8 cellular contexts compared by ENCODE assay signal in genomic region chr17:38605852-38606645, GRCh38. TPM values are rescaled to one million over a fixed set of nuclear protein-coding genes. Genes with fewer than 3 reads are reported as not detected.
A peak's percentile ranks its signal among the peaks of the same experiment; 100 is the strongest.
DNase-seq lines count a peak whose midpoint lies in the region; ATAC-seq and TF ChIP-seq lines count a peak whose summit lies in the region.

TSS of gene SRCIN1 (minus strand) at chr17:38605952. CDS start at chr17:38605705, 247 bp downstream.

- no peaks in the 10 kb centered on the region for H3K27me3 ChIP-seq in A673 (replicated peaks; ENCODE audit: insufficient read depth, low read depth, low read length, poor library complexity)
- peaks cover 31% of the 10 kb centered on the region for H3K27me3 ChIP-seq in GM23248 (replicated peaks; ENCODE audit: insufficient read depth)
- peaks cover 0 to 96% (median 35%) of the 10 kb centered on the region in 4 donors for H3K27me3 ChIP-seq in esophagus muscularis mucosa
- H3K27me3 ChIP-seq in neural cell (ENCODE audit: insufficient read depth, low read depth, low read length): no peaks in the 10 kb centered on the region
- peaks cover 77% of the 10 kb centered on the region for H3K27me3 ChIP-seq in thymus (ENCODE audit: control insufficient read depth, insufficient read depth)

- H3K36me3 ChIP-seq in A673 (ENCODE audit: insufficient read depth, low read length, poor library complexity, severe bottlenecking) (no peaks in the 10 kb centered on the region), GM23248 (ENCODE audit: low read depth) (no peaks in the 10 kb centered on the region), esophagus muscularis mucosa (no peaks in the 10 kb centered on the region), neural cell (ENCODE audit: insufficient read depth, low read length) (no peaks in the 10 kb centered on the region), thymus (ENCODE audit: control insufficient read depth, insufficient read depth) (no peaks in the 10 kb centered on the region)

- H3K9me3 ChIP-seq in A673 (ENCODE audit: low read depth, low read length, poor library complexity, severe bottlenecking) (no peaks in the 10 kb centered on the region), GM23248 (ENCODE audit: low read depth) (no peaks in the 10 kb centered on the region), esophagus muscularis mucosa (no peaks in the 10 kb centered on the region), neural cell (ENCODE audit: low read length) (no peaks in the 10 kb centered on the region), thymus (ENCODE audit: control insufficient read depth) (no peaks in the 10 kb centered on the region)

- intact Hi-C loops in A673 (cut with micrococcal nuclease; ENCODE audit: unreplicated experiment) (no loop called here), esophagus muscularis mucosa (cut with DNase I) (loop anchor here (10.0 kb wide), 1 partner anchor 59 kb away; no protein-coding TSS in a partner anchor)

- TF ChIP-seq POLR2A in esophagus muscularis mucosa (IDR thresholded peaks at IDR 0.05; ENCODE audit: low read depth): no peak

- CTCF ChIA-PET in A673 (lab: Charles Lee): interaction anchor here (0.7 to 1.3 kb wide), 3 partner anchors 46 to 174 kb away, joined by 3 to 7 read pairs (median 4); no protein-coding TSS in a partner anchor

- no peak for TF ChIP-seq EP300 in esophagus muscularis mucosa (IDR thresholded peaks at IDR 0.05)
- TF ChIP-seq EP300 in neural cell (conservative IDR thresholded peaks at IDR 0.05; ENCODE audit: poor library complexity, severe bottlenecking): no peak

- peak within 1 kb of the TSS; percentile 49 for H3K4me3 ChIP-seq in A673 (ENCODE audit: low read depth, low read length, poor library complexity, severe bottlenecking)
- H3K4me3 ChIP-seq in GM23248: peak within 1 kb of the TSS; percentile 68
- H3K4me3 ChIP-seq in esophagus muscularis mucosa: peak within 1 kb of the TSS; percentile 55 to 69 (median 58)
- H3K4me3 ChIP-seq in neural cell (ENCODE audit: low read length): peak within 1 kb of the TSS; percentile 81
- H3K4me3 ChIP-seq in thymus (ENCODE audit: low read length): peak within 1 kb of the TSS; percentile 51

- H3K9ac ChIP-seq in GM23248 (no peak within 1 kb of the TSS), neural cell (ENCODE audit: low read length) (peak within 1 kb of the TSS; percentile 87)

- DNase-seq in A673 (ENCODE audit: low spot score) (peak; percentile 47), GM23248 (peak; percentile 58), NCI-H69 (lab: John Stamatoyannopoulos, UW) (peak; percentile 94), activated T-cell treated with anti-CD3 and anti-CD28 coated beads for 48 hours (ENCODE audit: low read depth) (peak; percentile 60), esophagus muscularis mucosa (ENCODE audit: extremely low spot score) (no peak)

- BruUV-seq in A673 (replicated peaks; lab: Mats Ljungman, UMichigan): no TSS peak

- in situ Hi-C loops in GM23248 (cut with MboI): no loop called here

- TF ChIP-seq CTCF in A673 (conservative IDR thresholded peaks at IDR 0.05; ENCODE audit: low read depth, low read length): peak; percentile 70
- peak; percentile 47 to 70 (median 60) for TF ChIP-seq CTCF in esophagus muscularis mucosa (IDR thresholded peaks at IDR 0.05)
- TF ChIP-seq CTCF in neural cell (IDR thresholded peaks at IDR 0.05; ENCODE audit: poor library complexity, severe bottlenecking): peak; percentile 97

- peak; percentile 64 for TF ChIP-seq RAD21 in neural cell (conservative IDR thresholded peaks at IDR 0.05)

- H2AFZ ChIP-seq in GM23248 (peak within 1 kb of the TSS; percentile 63; the same call in 1 of the 2 replicates), neural cell (ENCODE audit: low read depth, low read length) (peak within 1 kb of the TSS; percentile 56)

- WGBS in GM23248 (ENCODE audit: low coverage in 1 of 2, low lambda C conversion rate in 2 of 2, missing lambda C conversion rate in 2 of 2), 2 experiments: 1 to 2% methylated on average over 20 to 66 of the region's 104 CpGs
- WGBS in esophagus muscularis mucosa: 2% methylated on average over 41 of the region's 104 CpGs
- WGBS in thymus: 2% methylated on average over 102 of the region's 104 CpGs

- H3K79me2 ChIP-seq in GM23248 (ENCODE audit: insufficient read depth): no peaks in the 10 kb centered on the region
- H3K79me2 ChIP-seq in neural cell (replicated peaks; ENCODE audit: insufficient read depth, low read length): peaks cover 49% of the 10 kb centered on the region

- POLR2A ChIA-PET in A673 (lab: Charles Lee; ENCODE audit: low non-redundant PET): no interaction called here

- H4K20me1 ChIP-seq in GM23248 (ENCODE audit: insufficient read depth) (no peaks in the 10 kb centered on the region), neural cell (ENCODE audit: insufficient read depth) (no peaks in the 10 kb centered on the region)

- H3K27ac ChIP-seq in A673 (ENCODE audit: low read depth, low read length, poor library complexity, severe bottlenecking) (no peak within 1 kb of the TSS), GM23248 (no peak within 1 kb of the TSS), esophagus muscularis mucosa (replicated peaks in 1 of 4) (peak within 1 kb of the TSS in 1 of 4 donors; percentile 45), neural cell (ENCODE audit: low read length) (peak within 1 kb of the TSS; percentile 91), thymus (ENCODE audit: low read depth) (no peak within 1 kb of the TSS)

- no peak for ATAC-seq in GM21717 (IDR thresholded peaks at IDR 0.05; ENCODE audit: unreplicated experiment)

- H3K4me1 ChIP-seq in A673 (ENCODE audit: insufficient read depth, low read length, poor library complexity, severe bottlenecking) (peaks cover 15% of the 10 kb centered on the region), GM23248 (ENCODE audit: insufficient read depth) (no peaks in the 10 kb centered on the region), esophagus muscularis mucosa (peaks cover 16 to 54% (median 36%) of the 10 kb centered on the region in 4 donors), thymus (ENCODE audit: control insufficient read depth, insufficient read depth, low read length) (peaks cover 13% of the 10 kb centered on the region)

- H3K9me2 ChIP-seq in GM23248 (ENCODE audit: insufficient read depth): no peaks in the 10 kb centered on the region
- H3K9me2 ChIP-seq in neural cell (ENCODE audit: insufficient read depth, low read length): no peaks in the 10 kb centered on the region

- H3K4me2 ChIP-seq in GM23248 (ENCODE audit: unreplicated experiment) (peak within 1 kb of the TSS; percentile 68), neural cell (ENCODE audit: low read length) (peak within 1 kb of the TSS; percentile 62)

- H3F3A ChIP-seq in GM23248 (ENCODE audit: insufficient read depth): no peaks in the 10 kb centered on the region
- H3F3A ChIP-seq in neural cell (ENCODE audit: insufficient read depth, low read length, poor library complexity, severe bottlenecking): peaks cover 4% of the 10 kb centered on the region

TF ChIP-seq in neural cell, 6 proteins besides CTCF, POLR2A, EP300 and RAD21:
- peak; percentile 83 for TF ChIP-seq POLR2AphosphoS5 (IDR thresholded peaks at IDR 0.05)
- peak; percentile 40 for TF ChIP-seq TAF1 (IDR thresholded peaks at IDR 0.05; ENCODE audit: low read depth)
- no peak for TF ChIP-seq EZH2 (IDR thresholded peaks at IDR 0.05; ENCODE audit: borderline replicate concordance, insufficient read depth, low read length, poor library complexity, severe bottlenecking)
- TF ChIP-seq SMC3 (conservative IDR thresholded peaks at IDR 0.05; ENCODE audit: poor library complexity): peak; percentile 77
- peak; percentile 73 for TF ChIP-seq REST (IDR thresholded peaks at IDR 0.05; ENCODE audit: borderline replicate concordance)
- TF ChIP-seq MXI1 (conservative IDR thresholded peaks at IDR 0.05; ENCODE audit: poor library complexity, severe bottlenecking): peak; percentile 57

RNA-seq across cellular contexts. Expression of gene SRCIN1, which starts in this region (rescaled TPM):
- total RNA-seq in A673 (2021) (1.6 and 3.5 TPM in 2 replicates), esophagus muscularis mucosa (1 to 10 TPM; 1.2 to 2.7 (median 2.3) TPM)
- total RNA-seq in GM23248 (2014; rRNA removed; shearing (Covaris generic)): not detected in 2 replicates
- polyA plus RNA-seq in GM23248 (2016; fragmentation: Nextera tagmentation; extraction: Ambion mirVana) (not detected in 2 replicates), neural cell (18.0 and 22.8 TPM in 2 replicates), thymus (1.1 TPM)
- polyA minus RNA-seq in neural cell: 52.8 and 59.2 TPM in 2 replicates

Comparison
In these comparisons a context has a peak if more than half of its experiments do, and no peak if none do; other contexts are left out.
1. Peak in DNase-seq, H3K4me3 ChIP-seq and H3K4me2 ChIP-seq in GM23248; RNA of the gene not detected or under 1 TPM.